In genomic region chr3:189353988-189354735, GRCh38 we compare ENCODE assay signal across 19 cellular contexts.
DNase-seq lines count a peak whose midpoint lies in the region; ATAC-seq and TF ChIP-seq lines count a peak whose summit lies in the region.
"Had no signal": no experiment of that assay in that cellular context is flagged by ENCODE, and none has a peak within 500 bp of the region (broad histone marks: within the 10 kb centered on the region; RNA-seq: fewer than 3 reads in every experiment).

No MANE protein-coding gene starts in this region.

- no peak for DNase-seq in stimulated activated naive CD8-positive, alpha-beta T cell treated with anti-CD3 and anti-CD28 coated beads, Interleukin-15, amount 100 ng/mL, for 72 hours
- DNase-seq in stimulated activated naive CD8-positive, alpha-beta T cell treated with anti-CD3 and anti-CD28 coated beads, Interleukin-15, Interleukin-2, amounts not matched to agents 100 U/mL and 50 U/mL, for 24 hours: no peak
- DNase-seq in mesothelial cell of epicardium (ENCODE audit: low spot score in 2 of 2, unreplicated experiment in 2 of 2) (no peak), vagina (ENCODE audit: extremely low spot score in 2 of 2) (no peak)
- DNase-seq in activated CD4-positive, alpha-beta T cell treated with anti-CD3 and anti-CD28 coated beads, Interleukin-2, amount 50 U/mL, for 1 hour: no peak
- DNase-seq: activated CD4-positive, alpha-beta T cell treated with anti-CD3 and anti-CD28 coated beads for 48 hours; activated T-cell treated with anti-CD3 and anti-CD28 coated beads, Interleukin-2, amount 50 U/mL, for 72 hours; cerebellar nuclear complex; GOT3; immature natural killer cell; IMR-90; NCI-H2171; nucleus accumbens; SHP77 treated with DMSO at 0.1 percent for 48 hours; stimulated activated naive CD4-positive, alpha-beta T cell; uterus had no signal

- H3K4me3 ChIP-seq in vagina: no peak overlapping the region
- H3K4me3 ChIP-seq: uterus had no signal

- no peaks in the 10 kb centered on the region for H3K27me3 Mint-ChIP-seq in stimulated activated naive CD8-positive, alpha-beta T cell treated with anti-CD3 and anti-CD28 coated beads, Interleukin-15, amount 100 ng/mL, for 72 hours
- H3K27me3 Mint-ChIP-seq in mesothelial cell of epicardium (ENCODE audit: low read depth): no peaks in the 10 kb centered on the region

- H3K27ac ChIP-seq in VCaP (peak overlapping the region; percentile 97), vagina (peak overlapping the region; percentile 70)

- no peak overlapping the region for H3K4me3 Mint-ChIP-seq in stimulated activated naive CD8-positive, alpha-beta T cell treated with anti-CD3 and anti-CD28 coated beads, Interleukin-15, amount 100 ng/mL, for 72 hours
- no peak overlapping the region for H3K4me3 Mint-ChIP-seq in mesothelial cell of epicardium
- H3K4me3 Mint-ChIP-seq: activated T-cell treated with anti-CD3 and anti-CD28 coated beads, Interleukin-2, amount 50 U/mL, for 72 hours; immature natural killer cell had no signal

- H3K27me3 ChIP-seq in vagina: no peaks in the 10 kb centered on the region
- H3K27me3 ChIP-seq: uterus had no signal

- H3K27ac Mint-ChIP-seq in stimulated activated naive CD8-positive, alpha-beta T cell treated with anti-CD3 and anti-CD28 coated beads, Interleukin-15, amount 100 ng/mL, for 72 hours: peak overlapping the region; percentile 31 to 74
- peak overlapping the region; percentile 75 for H3K27ac Mint-ChIP-seq in mesothelial cell of epicardium
- H3K27ac Mint-ChIP-seq: activated T-cell treated with anti-CD3 and anti-CD28 coated beads, Interleukin-2, amount 50 U/mL, for 72 hours; immature natural killer cell had no signal

- H3K4me1 Mint-ChIP-seq in stimulated activated naive CD8-positive, alpha-beta T cell treated with anti-CD3 and anti-CD28 coated beads, Interleukin-15, amount 100 ng/mL, for 72 hours: peaks cover 13% of the 10 kb centered on the region
- peaks cover 30% of the 10 kb centered on the region for H3K4me1 Mint-ChIP-seq in mesothelial cell of epicardium

- no peaks in the 10 kb centered on the region for H3K9me3 ChIP-seq in vagina
- H3K9me3 ChIP-seq: uterus had no signal

- peaks cover 0 to 7% of the 10 kb centered on the region in 2 donors for H3K9me3 Mint-ChIP-seq in stimulated activated naive CD8-positive, alpha-beta T cell treated with anti-CD3 and anti-CD28 coated beads, Interleukin-15, amount 100 ng/mL, for 72 hours
- H3K9me3 Mint-ChIP-seq in mesothelial cell of epicardium: peaks cover 3% of the 10 kb centered on the region
- H3K9me3 Mint-ChIP-seq: immature natural killer cell had no signal

- no peaks in the 10 kb centered on the region for H3K36me3 Mint-ChIP-seq in mesothelial cell of epicardium
- H3K36me3 Mint-ChIP-seq: immature natural killer cell had no signal

- no peaks in the 10 kb centered on the region for H3K36me3 ChIP-seq in vagina
- H3K36me3 ChIP-seq: uterus had no signal

- H3K4me1 ChIP-seq in vagina: peaks cover 28% of the 10 kb centered on the region

- no peak for TF ChIP-seq CTCF in VCaP (conservative IDR thresholded peaks at IDR 0.05)
- TF ChIP-seq CTCF in mesothelial cell of epicardium (IDR thresholded peaks at IDR 0.05; ENCODE audit: unreplicated experiment): no peak
- TF ChIP-seq CTCF in vagina (IDR thresholded peaks at IDR 0.05): no peak

- no peak for ATAC-seq in stimulated activated naive CD8-positive, alpha-beta T cell treated with anti-CD3 and anti-CD28 coated beads, Interleukin-15, amount 100 ng/mL, for 72 hours
- ATAC-seq in stimulated activated naive CD8-positive, alpha-beta T cell treated with anti-CD3 and anti-CD28 coated beads, Interleukin-15, Interleukin-2, amounts not matched to agents 100 U/mL and 50 U/mL, for 24 hours: no peak
- ATAC-seq in GM18873 (IDR thresholded peaks at IDR 0.05; ENCODE audit: low FRiP score, unreplicated experiment): no peak
- no peak for ATAC-seq in GM21825 (IDR thresholded peaks at IDR 0.05; ENCODE audit: unreplicated experiment)
- ATAC-seq: activated T-cell treated with anti-CD3 and anti-CD28 coated beads, Interleukin-2, amount 50 U/mL, for 72 hours had no signal

- intact Hi-C loops in vagina (cut with DNase I): no loop called here

- no peak for TF ChIP-seq POLR2A in vagina (IDR thresholded peaks at IDR 0.05)
